Comparison of ENCODE assay signal across 27 cellular contexts in genomic region chr15:99110093-99110492, GRCh38. TPM values are rescaled to one million over a fixed set of nuclear protein-coding genes. Genes with fewer than 3 reads are reported as not detected.
A peak's percentile ranks its signal among the peaks of the same experiment; 100 is the strongest.
DNase-seq lines count a peak whose midpoint lies in the region; ATAC-seq and TF ChIP-seq lines count a peak whose summit lies in the region.
"Had no signal": no experiment of that assay in that cellular context is flagged by ENCODE, and none has a peak within 500 bp of the region (broad histone marks: within the 10 kb centered on the region; RNA-seq: fewer than 3 reads in every experiment).

No MANE protein-coding gene starts in this region.

- peaks cover 47% of the 10 kb centered on the region for H3K36me3 ChIP-seq in right atrium auricular region
- H3K36me3 ChIP-seq in lung (ENCODE audit: control insufficient read depth in 2 of 2, insufficient read depth in 2 of 2, low read length in 2 of 2): no peaks in the 10 kb centered on the region
- H3K36me3 ChIP-seq in skeletal muscle tissue (ENCODE audit: control insufficient read depth in 3 of 3, insufficient read depth in 3 of 3, low read length in 3 of 3): peaks cover 7 to 16% (median 12%) of the 10 kb centered on the region in 3 donors
- H3K36me3 ChIP-seq: ovary, right lobe of liver had no signal

- no peaks in the 10 kb centered on the region for H3K9me3 ChIP-seq in right atrium auricular region
- peaks cover 0 to 3% of the 10 kb centered on the region in 2 donors for H3K9me3 ChIP-seq in lung (ENCODE audit: control insufficient read depth in 2 of 2, insufficient read depth in 1 of 2, low read length in 1 of 2)
- no peaks in the 10 kb centered on the region for H3K9me3 ChIP-seq in skeletal muscle tissue (ENCODE audit: control insufficient read depth in 3 of 3, low read length in 3 of 3)
- H3K9me3 ChIP-seq: BE2C, ovary, right lobe of liver had no signal

- DNase-seq in right atrium auricular region (ENCODE audit: low spot score): no peak
- no peak for DNase-seq in left cardiac atrium
- DNase-seq in lung (ENCODE audit: low spot score): no peak
- DNase-seq in globus pallidus (ENCODE audit: low spot score): no peak
- DNase-seq in COLO829 (ENCODE audit: low spot score): no peak
- DNase-seq in stimulated activated CD4-positive, alpha-beta T cell treated with anti-CD3 and anti-CD28 coated beads, Interleukin-2, amount 100 ng/mL, for 24 hours: no peak
- DNase-seq: activated CD4-positive, alpha-beta memory T cell treated with anti-CD3 and anti-CD28 coated beads, Interleukin-2, amount 10 ng/mL, durations not matched to agents 7 days and 5 days; activated CD4-positive, CD25-positive, alpha-beta regulatory T cell treated with anti-CD3 and anti-CD28 coated beads, Interleukin-2, amount 50 U/mL, for 72 hours; activated naive CD8-positive, alpha-beta T cell treated with anti-CD3 and anti-CD28 coated beads for 36 hours; BE2C; DMS153; KG1; left colon; natural killer cell; NCI-H1436 treated with DMSO at 0.1 percent for 48 hours; NCI-H2107; NCI-H446 treated with DMSO at 0.1 percent for 48 hours; ovary; right lobe of liver; RPMI8226; stimulated activated CD4-positive, alpha-beta T cell treated with anti-CD3 and anti-CD28 coated beads, Interleukin-4, amount 100 ng/mL, for 4 hours; T-helper 1 cell had no signal

- H3K9ac ChIP-seq in skeletal muscle tissue (ENCODE audit: low read depth in 1 of 3, low read length in 3 of 3): peak overlapping the region; percentile 2 to 97 (median 43)

- no peaks in the 10 kb centered on the region for H3K27me3 ChIP-seq in right atrium auricular region
- H3K27me3 ChIP-seq in lung (ENCODE audit: control insufficient read depth, insufficient read depth): no peaks in the 10 kb centered on the region
- no peaks in the 10 kb centered on the region for H3K27me3 ChIP-seq in skeletal muscle tissue (ENCODE audit: control insufficient read depth in 3 of 3, insufficient read depth in 3 of 3, low read length in 3 of 3)
- H3K27me3 ChIP-seq: BE2C, ovary, right lobe of liver had no signal

- ATAC-seq in left cardiac atrium (no peak), lung (ENCODE audit: insufficient read depth, low FRiP score) (peak; percentile 21)
- ATAC-seq in activated CD4-positive, CD25-positive, alpha-beta regulatory T cell treated with anti-CD3 and anti-CD28 coated beads, Interleukin-2, amount 50 U/mL, for 24 hours: no peak
- ATAC-seq: activated T-helper 17 cell treated with anti-CD3 and anti-CD28 coated beads, Interleukin-2, amount 50 U/mL, for 72 hours; GM23338; left colon; natural killer cell; stimulated activated memory B cell treated with anti-CD40 and anti-IgM and Interleukin-4, amounts not matched to agents 10 μg/mL and 1 μg/mL and 100 μg/mL, for 72 hours had no signal

- peaks cover 0 to 65% of the 10 kb centered on the region in 2 donors for H3K4me1 ChIP-seq in right atrium auricular region
- peaks cover 9 to 14% of the 10 kb centered on the region in 2 donors for H3K4me1 ChIP-seq in lung (ENCODE audit: control insufficient read depth in 2 of 2, insufficient read depth in 2 of 2, low read length in 2 of 2)
- H3K4me1 ChIP-seq in skeletal muscle tissue (ENCODE audit: control insufficient read depth in 3 of 3, insufficient read depth in 3 of 3, low read length in 3 of 3): peaks cover 73 to 84% (median 76%) of the 10 kb centered on the region in 3 donors
- H3K4me1 ChIP-seq: BE2C, right lobe of liver had no signal

- H3K27ac ChIP-seq in right atrium auricular region (peak overlapping the region; percentile 92), lung (ENCODE audit: low read depth in 1 of 2, low read length in 1 of 2) (peak overlapping the region in 1 of 2 donors; percentile 47), skeletal muscle tissue (ENCODE audit: low read depth, low read length) (peak overlapping the region; percentile 93)
- H3K27ac ChIP-seq: ovary, right lobe of liver had no signal

- H3K4me3 ChIP-seq in right atrium auricular region: peak overlapping the region in 1 of 2 donors; percentile 85
- no peak overlapping the region for H3K4me3 ChIP-seq in lung
- peak overlapping the region; percentile 42 to 93 (median 70) for H3K4me3 ChIP-seq in skeletal muscle tissue (ENCODE audit: low read length in 3 of 3)
- H3K4me3 ChIP-seq: GM23338, ovary, right lobe of liver had no signal

- TF ChIP-seq CTCF in right atrium auricular region (IDR thresholded peaks at IDR 0.05) (no peak), lung (IDR thresholded peaks at IDR 0.05; ENCODE audit: control extremely low read depth, extremely low read depth) (no peak)

- 89 to 96% methylated on average over 12 of the region's 12 CpGs for WGBS in lung, 2 donors

- intact Hi-C loops in left cardiac atrium (cut with DNase I): no loop called here

RNA-seq across cellular contexts. Expression of gene SYNM, which starts 5.2 kb away (rescaled TPM):
- total RNA-seq in right atrium auricular region (100 to 1,000 TPM; 211 to 258 TPM), left cardiac atrium (100 to 1,000 TPM; 302 to 329 TPM), lung (10 to 100 TPM; 13.8 to 21.3 TPM), skeletal muscle tissue (53.2 TPM)
- 1 to 10 TPM; 5.3 to 8.0 TPM for polyA plus RNA-seq in lung
